In genomic region chr22:46508391-46508999, GRCh38 we compare ENCODE assay signal across 17 cellular contexts. TPM values are rescaled to one million over a fixed set of nuclear protein-coding genes. Genes with fewer than 3 reads are reported as not detected.
DNase-seq lines count a peak whose midpoint lies in the region; ATAC-seq and TF ChIP-seq lines count a peak whose summit lies in the region.
"Had no signal": no experiment of that assay in that cellular context is flagged by ENCODE, and none has a peak within 500 bp of the region (broad histone marks: within the 10 kb centered on the region; RNA-seq: fewer than 3 reads in every experiment).

No MANE protein-coding gene starts in this region.

- DNase-seq in neural progenitor cell (ENCODE audit: low spot score), result peak; percentile 54
- DNase-seq in NCI-H2029 treated with DMSO at 0.1 percent for 48 hours (lab: John Stamatoyannopoulos, UW), result no peak
- DNase-seq in NCI-H226, result no peak
- DNase-seq in MCF 10A (ENCODE audit: unreplicated experiment), result no peak
- DNase-seq: CD4-positive, CD25-positive, alpha-beta regulatory T cell; Karpas-422; NCI-H1417; NCI-H2029; NCI-H2227 treated with DMSO at 0.1 percent for 48 hours; NCI-H526 treated with DMSO at 0.1 percent for 48 hours; NK-92 treated with Interleukin-12 subunit alpha and Interleukin-12 subunit beta, amount 100 ng/mL, for 24 hours; OCI-M1 had no signal

- no peak overlapping the region for H3K9ac ChIP-seq in BLaER1
- no peak overlapping the region for H3K9ac ChIP-seq in HUES64 (ENCODE audit: low read depth, low read length)
- no peak overlapping the region for H3K9ac ChIP-seq in neural progenitor cell

- H3K79me2 ChIP-seq in neural progenitor cell (ENCODE audit: low read depth), result peaks cover 51% of the 10 kb centered on the region

- 54% methylated on average over 18 of the region's 24 CpGs for WGBS in HUES64
- 47 to 50% methylated on average over 18 to 24 of the region's 24 CpGs for WGBS in ectodermal cell, 2 experiments

- POLR2A ChIA-PET in MCF 10A (lab: Yijun Ruan, JAX), result no interaction called here

- H4K20me1 ChIP-seq in BLaER1 (no peaks in the 10 kb centered on the region), neural progenitor cell (ENCODE audit: low read depth) (peaks cover 54% of the 10 kb centered on the region)

- H3K4me1 Mint-ChIP-seq in neural progenitor cell (peaks cover 68% of the 10 kb centered on the region), MCF 10A (ENCODE audit: insufficient read depth, unreplicated experiment) (peaks cover 6% of the 10 kb centered on the region)

- no peak overlapping the region for H2AFZ ChIP-seq in neural progenitor cell (replicated peaks)

- H3K4me1 ChIP-seq in BLaER1, result peaks cover 86% of the 10 kb centered on the region
- H3K4me1 ChIP-seq in HUES64 (ENCODE audit: insufficient read depth, low read length), result peaks cover 20% of the 10 kb centered on the region
- peaks cover 56% of the 10 kb centered on the region for H3K4me1 ChIP-seq in ectodermal cell (ENCODE audit: control insufficient read depth, insufficient read depth, low read length)
- H3K4me1 ChIP-seq in neural progenitor cell, result peaks cover 54% of the 10 kb centered on the region

- H3K27ac ChIP-seq in BLaER1, result 0 out of 2 replicates have a peak overlapping the region, but pooled peaks have one; percentile 41
- H3K27ac ChIP-seq in HUES64 (ENCODE audit: low read depth, low read length), result peak overlapping the region; percentile 57; the same call in 1 of the 2 replicates
- H3K27ac ChIP-seq in ectodermal cell (ENCODE audit: insufficient read depth, low read depth, low read length, poor library complexity, severe bottlenecking), result peak overlapping the region; percentile 27
- H3K27ac ChIP-seq in neural progenitor cell, result no peak overlapping the region

- H3K4me3 Mint-ChIP-seq in neural progenitor cell (peak overlapping the region; percentile 50), MCF 10A (ENCODE audit: unreplicated experiment) (no peak overlapping the region)
- H3K4me3 Mint-ChIP-seq: CD4-positive, CD25-positive, alpha-beta regulatory T cell had no signal

- H3K36me3 ChIP-seq in BLaER1, result no peaks in the 10 kb centered on the region
- H3K36me3 ChIP-seq in HUES64 (ENCODE audit: insufficient read depth, low read length), result no peaks in the 10 kb centered on the region
- no peaks in the 10 kb centered on the region for H3K36me3 ChIP-seq in ectodermal cell (ENCODE audit: control insufficient read depth, insufficient read depth, low read length)
- no peaks in the 10 kb centered on the region for H3K36me3 ChIP-seq in neural progenitor cell

- H3F3A ChIP-seq in neural progenitor cell (ENCODE audit: low read depth), result peaks cover 30% of the 10 kb centered on the region

- no TSS peak for BruUV-seq in MCF 10A (replicated peaks; lab: Mats Ljungman, UMichigan)

- TF ChIP-seq CTCF in neural progenitor cell (IDR thresholded peaks at IDR 0.05) (no peak), MCF 10A (IDR thresholded peaks at IDR 0.05; ENCODE audit: unreplicated experiment) (no peak)

- CTCF ChIA-PET in MCF 10A (lab: Yijun Ruan, JAX), result no interaction called here

- peaks cover 7% of the 10 kb centered on the region for H3K27me3 Mint-ChIP-seq in neural progenitor cell (ENCODE audit: insufficient read depth, low read depth)
- H3K27me3 Mint-ChIP-seq in MCF 10A (ENCODE audit: insufficient read depth, unreplicated experiment), result no peaks in the 10 kb centered on the region

- H3K36me3 Mint-ChIP-seq in neural progenitor cell (peaks cover 3% of the 10 kb centered on the region), MCF 10A (ENCODE audit: insufficient read depth, unreplicated experiment) (peaks cover 6% of the 10 kb centered on the region)
- H3K36me3 Mint-ChIP-seq: CD4-positive, CD25-positive, alpha-beta regulatory T cell had no signal

- intact Hi-C loops in MCF 10A (cut with micrococcal nuclease), result no loop called here

- H3K27ac Mint-ChIP-seq in neural progenitor cell (peak overlapping the region; percentile 69), MCF 10A (ENCODE audit: low read depth, unreplicated experiment) (no peak overlapping the region)
- H3K27ac Mint-ChIP-seq: CD4-positive, CD25-positive, alpha-beta regulatory T cell had no signal

- H3K4me2 ChIP-seq in BLaER1 (peak overlapping the region; percentile 97), neural progenitor cell (peak overlapping the region; percentile 62)

- no peak for ATAC-seq in HG03378 (IDR thresholded peaks at IDR 0.05; ENCODE audit: unreplicated experiment)
- ATAC-seq: GM12878 had no signal

- H3K27me3 ChIP-seq in BLaER1 (no peaks in the 10 kb centered on the region), HUES64 (ENCODE audit: insufficient read depth, low read length) (no peaks in the 10 kb centered on the region), ectodermal cell (ENCODE audit: control insufficient read depth, insufficient read depth, low read length, poor library complexity, severe bottlenecking) (no peaks in the 10 kb centered on the region), neural progenitor cell (no peaks in the 10 kb centered on the region)

- H3K9me3 Mint-ChIP-seq in neural progenitor cell, result no peaks in the 10 kb centered on the region
- no peaks in the 10 kb centered on the region for H3K9me3 Mint-ChIP-seq in MCF 10A (ENCODE audit: unreplicated experiment)

- H3K9me3 ChIP-seq in BLaER1 (no peaks in the 10 kb centered on the region), HUES64 (ENCODE audit: insufficient read depth, low read depth, low read length) (no peaks in the 10 kb centered on the region), ectodermal cell (ENCODE audit: control insufficient read depth, low read length) (no peaks in the 10 kb centered on the region), neural progenitor cell (ENCODE audit: low read depth) (no peaks in the 10 kb centered on the region)

- H3K4me3 ChIP-seq in BLaER1, result no peak overlapping the region
- H3K4me3 ChIP-seq in HUES64 (ENCODE audit: low read length), result no peak overlapping the region
- H3K4me3 ChIP-seq in ectodermal cell (ENCODE audit: insufficient read depth, low read depth, low read length), result no peak overlapping the region
- H3K4me3 ChIP-seq in neural progenitor cell, result no peak overlapping the region
- H3K4me3 ChIP-seq: GM12878 had no signal

RNA-seq across cellular contexts. Expression of gene CELSR1, which starts 28.9 kb away (rescaled TPM):
- 9.0 TPM for polyA plus RNA-seq in HUES64 (2013, experiment 1 of 2)
- 10.1 TPM for polyA plus RNA-seq in HUES64 (2013, experiment 2 of 2)
- polyA plus RNA-seq in ectodermal cell (2013, experiment 1 of 4), result 27.5 TPM
- polyA plus RNA-seq in ectodermal cell (2013, experiment 2 of 4), result 39.8 TPM
- polyA plus RNA-seq in ectodermal cell (2013, experiment 3 of 4), result 32.8 TPM
- 38.3 TPM for polyA plus RNA-seq in ectodermal cell (2013, experiment 4 of 4)
- total RNA-seq in neural progenitor cell (ENCODE audit: low replicate concordance) (12.3 and 18.0 TPM in 2 replicates), MCF 10A (2022) (49.1 and 69.2 TPM in 2 replicates)
